Comparison of ENCODE assay signal across 8 cellular contexts in genomic region chrX:154437398-154437752, GRCh38. TPM values are rescaled to one million over a fixed set of nuclear protein-coding genes. Genes with fewer than 3 reads are reported as not detected.
DNase-seq lines count a peak whose midpoint lies in the region; TF ChIP-seq lines count a peak whose summit lies in the region.

No MANE protein-coding gene starts in this region.

- DNase-seq in epithelial cell of proximal tubule (ENCODE audit: low read depth) (no peak), ovary (peak in 1 of 5 donors; percentile 24), T-helper 9 cell (no peak), COLO668 (lab: John Stamatoyannopoulos, UW; ENCODE audit: unreplicated experiment) (no peak), KG1 (lab: John Stamatoyannopoulos, UW) (no peak)
- no peak for DNase-seq in stimulated activated CD4-positive, alpha-beta T cell treated with anti-CD3 and anti-CD28 coated beads, Interleukin-2, amount 100 ng/mL, for 24 hours

- WGBS in ovary, 3 donors: 27 to 40% (median 35%) methylated on average over 24 to 35 of the region's 35 CpGs

- H3K9me2 ChIP-seq in DOHH2 (replicated peaks; ENCODE audit: control insufficient read depth, low read length) (no peaks in the 10 kb centered on the region), OCI-LY1 (ENCODE audit: low read depth, low read length) (no peaks in the 10 kb centered on the region)

- no peaks in the 10 kb centered on the region for H3K9me3 ChIP-seq in DOHH2 (ENCODE audit: control insufficient read depth, insufficient read depth, low read length)
- no peaks in the 10 kb centered on the region for H3K9me3 ChIP-seq in OCI-LY1 (ENCODE audit: low read length)
- H3K9me3 ChIP-seq in ovary: no peaks in the 10 kb centered on the region

- peak overlapping the region; percentile 83 for H3K4me2 ChIP-seq in DOHH2 (ENCODE audit: low read length)
- peak overlapping the region; percentile 96 for H3K4me2 ChIP-seq in OCI-LY1 (ENCODE audit: low read length)

- H3K27ac ChIP-seq in DOHH2 (ENCODE audit: low read depth, low read length): no peak overlapping the region
- no peak overlapping the region for H3K27ac ChIP-seq in OCI-LY1 (ENCODE audit: low read depth, low read length, poor library complexity, severe bottlenecking)
- H3K27ac ChIP-seq in ovary: peak overlapping the region; percentile 88 to 91

- TF ChIP-seq CTCF in DOHH2 (IDR thresholded peaks at IDR 0.05; ENCODE audit: low read depth, low read length, poor library complexity, severe bottlenecking) (no peak), OCI-LY1 (IDR thresholded peaks at IDR 0.05; ENCODE audit: low read length) (no peak), epithelial cell of proximal tubule (conservative IDR thresholded peaks at IDR 0.05; ENCODE audit: low read depth, low read length) (no peak), ovary (IDR thresholded peaks at IDR 0.05) (no peak)

- no peaks in the 10 kb centered on the region for H3F3A ChIP-seq in DOHH2 (ENCODE audit: control insufficient read depth, insufficient read depth)
- no peaks in the 10 kb centered on the region for H3F3A ChIP-seq in OCI-LY1 (ENCODE audit: insufficient read depth, low read length)

- H3K4me1 ChIP-seq in DOHH2 (ENCODE audit: control insufficient read depth, low read length) (peaks cover 12% of the 10 kb centered on the region), OCI-LY1 (ENCODE audit: insufficient read depth, low read length, severe bottlenecking) (peaks cover 19% of the 10 kb centered on the region), ovary (ENCODE audit: insufficient read depth) (peaks cover 6% of the 10 kb centered on the region)

- H4K20me1 ChIP-seq in DOHH2 (ENCODE audit: control insufficient read depth, insufficient read depth, low read depth, low read length) (no peaks in the 10 kb centered on the region), OCI-LY1 (ENCODE audit: insufficient read depth, low read length) (no peaks in the 10 kb centered on the region)

- H3K27me3 ChIP-seq in DOHH2 (ENCODE audit: control insufficient read depth, low read length) (no peaks in the 10 kb centered on the region), OCI-LY1 (ENCODE audit: insufficient read depth, low read length) (no peaks in the 10 kb centered on the region), ovary (no peaks in the 10 kb centered on the region)

- intact Hi-C loops in ovary (cut with DNase I): no loop called here

- H3K36me3 ChIP-seq in DOHH2 (ENCODE audit: control insufficient read depth, low read length): peaks cover 12% of the 10 kb centered on the region
- H3K36me3 ChIP-seq in OCI-LY1 (ENCODE audit: insufficient read depth, low read length): peaks cover 38% of the 10 kb centered on the region
- no peaks in the 10 kb centered on the region for H3K36me3 ChIP-seq in ovary

- H3K9ac ChIP-seq in OCI-LY1 (ENCODE audit: low read length): peak overlapping the region; percentile 76

- H3K79me2 ChIP-seq in DOHH2 (ENCODE audit: control insufficient read depth, low read length) (peaks cover 23% of the 10 kb centered on the region), OCI-LY1 (ENCODE audit: insufficient read depth, low read length) (peaks cover 7% of the 10 kb centered on the region; the same call in 1 of the 2 replicates)

- no peak overlapping the region for H2AFZ ChIP-seq in OCI-LY1 (ENCODE audit: low read length)

- no peak for TF ChIP-seq EP300 in ovary (IDR thresholded peaks at IDR 0.05)

- TF ChIP-seq POLR2A in ovary (IDR thresholded peaks at IDR 0.05): no peak

- H3K4me3 ChIP-seq in DOHH2 (ENCODE audit: low read length) (peak overlapping the region; percentile 80), OCI-LY1 (ENCODE audit: low read depth, low read length, poor library complexity, severe bottlenecking) (peak overlapping the region; percentile 81), epithelial cell of proximal tubule (ENCODE audit: low read depth, low read length) (peak overlapping the region; percentile 65), ovary (peak overlapping the region; percentile 64)

RNA-seq across cellular contexts. Expression of gene GDI1, which starts 0.4 kb away (rescaled TPM):
- 116 and 144 TPM in 2 replicates for total RNA-seq in epithelial cell of proximal tubule
- total RNA-seq in ovary: 100 to 1,000 TPM in 5 of 7 donors, 10 to 100 TPM in 2; 72.8 to 188 (median 139) TPM
- polyA plus RNA-seq in ovary: 100 to 1,000 TPM; 113 to 116 TPM

RNA-seq across cellular contexts. Expression of gene FAM50A, which starts 6.6 kb away (rescaled TPM):
- total RNA-seq in epithelial cell of proximal tubule: 51.1 and 74.1 TPM in 2 replicates
- 10 to 100 TPM; 21.3 to 48.9 (median 34.3) TPM for total RNA-seq in ovary
- 10 to 100 TPM; 41.4 to 42.8 TPM for polyA plus RNA-seq in ovary

RNA-seq across cellular contexts. Expression of gene ATP6AP1, which starts 8.9 kb away (rescaled TPM):
- total RNA-seq in epithelial cell of proximal tubule (28.5 and 55.1 TPM in 2 replicates), ovary (10 to 100 TPM; 29.6 to 75.9 (median 58.1) TPM)
- polyA plus RNA-seq in ovary: 10 to 100 TPM; 75.2 to 77.8 TPM

RNA-seq across cellular contexts. Expression of gene PLXNA3, which starts 20.7 kb away (rescaled TPM):
- total RNA-seq in epithelial cell of proximal tubule: 5.9 and 14.6 TPM in 2 replicates
- total RNA-seq in ovary: 100 to 1,000 TPM in 1 of 7 donors, 10 to 100 TPM in 5, 1 to 10 TPM in 1; 9.5 to 118 (median 50.9) TPM
- polyA plus RNA-seq in ovary: 10 to 100 TPM; 11.0 to 17.0 TPM

RNA-seq across cellular contexts. Expression of gene TAFAZZIN, which starts 26.0 kb away (rescaled TPM):
- 33.6 and 55.8 TPM in 2 replicates for total RNA-seq in epithelial cell of proximal tubule
- 10 to 100 TPM; 31.3 to 62.1 (median 37.9) TPM for total RNA-seq in ovary
- polyA plus RNA-seq in ovary: 10 to 100 TPM in 1 of 2 donors, 1 to 10 TPM in 1; 7.9 to 33.1 TPM

Comparison
In these comparisons a context has a peak if more than half of its experiments do, and no peak if none do; other contexts are left out.
1. H3K27ac ChIP-seq: peak in ovary (2 of 2); none in DOHH2 (single experiment) and OCI-LY1 (single experiment).
2. Peak in every context shown above with its lines, with median percentiles within 50 percentile points of each other: H3K4me3 ChIP-seq.